Comparison of ENCODE assay signal across 25 cellular contexts in genomic region chr11:61902313-61902712, GRCh38. TPM values are rescaled to one million over a fixed set of nuclear protein-coding genes. Genes with fewer than 3 reads are reported as not detected.
"Had no signal": no experiment of that assay in that cellular context is flagged by ENCODE, and none has a peak within 500 bp of the region (broad histone marks: within the 10 kb centered on the region; RNA-seq: fewer than 3 reads in every experiment).

No MANE protein-coding gene starts in this region.

- H3K4me3 ChIP-seq: ovary, psoas muscle, right lobe of liver, sigmoid colon, stomach, thoracic aorta, thyroid gland, tibial nerve, upper lobe of right lung, uterus had no signal

- H2AFZ ChIP-seq: parathyroid adenoma had no signal

- ATAC-seq: naive thymus-derived CD8-positive, alpha-beta T cell; natural killer cell treated with Interleukin-12 subunit alpha and Interleukin-12 subunit beta and Interleukin-15 and Interleukin-18, amount 100 ng/mL, for 72 hours; psoas muscle; right cardiac atrium; right lobe of liver; stimulated activated effector memory CD8-positive, alpha-beta T cell treated with anti-CD3 and anti-CD28 coated beads, Interleukin-12 subunit alpha, Interleukin-12 subunit beta, amount 100 ng/mL, for 72 hours; stimulated activated naive B cell treated with anti-CD40 and anti-IgM and Interleukin-4, amounts not matched to agents 10 μg/mL and 1 μg/mL and 100 μg/mL, for 72 hours; upper lobe of right lung had no signal

- DNase-seq: naive thymus-derived CD8-positive, alpha-beta T cell; nephron progenitor cell; nucleus accumbens; ovary; psoas muscle; right lobe of liver; sigmoid colon; small intestine; stimulated activated CD4-positive, alpha-beta T cell treated with anti-CD3 and anti-CD28 coated beads, Interleukin-15, amount 100 ng/mL, for 24 hours; stimulated activated CD4-positive, alpha-beta T cell treated with anti-CD3 and anti-CD28 coated beads, Interleukin-2, amount 100 ng/mL, for 24 hours; stimulated activated CD4-positive, alpha-beta T cell treated with anti-CD3 and anti-CD28 coated beads, Interleukin-2, amount 100 ng/mL, for 48 hours; stimulated activated CD4-positive, alpha-beta T cell treated with anti-CD3 and anti-CD28 coated beads, Interleukin-4, amount 100 ng/mL, for 24 hours; stimulated activated naive B cell treated with anti-CD40 and anti-IgM and Interleukin-4, amounts not matched to agents 10 μg/mL and 1 μg/mL and 100 μg/mL, for 72 hours; stimulated activated naive CD4-positive, alpha-beta T cell treated with Interleukin-2 at 50 U/mL for 16 hours; stomach; thyroid gland; upper lobe of right lung; uterus had no signal

- H3K27me3 ChIP-seq: ovary, right lobe of liver, sigmoid colon, stomach, thyroid gland, tibial nerve, upper lobe of right lung, uterus had no signal

- H3K4me1 ChIP-seq: parathyroid adenoma, psoas muscle, thyroid gland, upper lobe of right lung, uterus had no signal

- FAIRE-seq: small intestine had no signal

- H3K27ac ChIP-seq: neutrophil, ovary, parathyroid adenoma, psoas muscle, right lobe of liver, sigmoid colon, stomach, thoracic aorta, thyroid gland, upper lobe of right lung, uterus had no signal

- H3K9ac ChIP-seq: parathyroid adenoma had no signal

- H3K79me2 ChIP-seq: parathyroid adenoma had no signal

- H3K36me3 ChIP-seq: neutrophil, ovary, right lobe of liver, upper lobe of right lung, uterus had no signal

- H3K9me3 ChIP-seq: neutrophil, ovary, psoas muscle, right lobe of liver, sigmoid colon, stomach, thoracic aorta, thyroid gland, tibial nerve, upper lobe of right lung, uterus had no signal

RNA-seq across cellular contexts. Expression of gene RAB3IL1, which starts 15.1 kb away (rescaled TPM):
- total RNA-seq: natural killer cell treated with Interleukin-12 subunit alpha and Interleukin-12 subunit beta and Interleukin-15 and Interleukin-18, amount 100 ng/mL, for 72 hours had no signal
- polyA plus RNA-seq: naive thymus-derived CD8-positive, alpha-beta T cell had no signal
